10 cellular contexts compared by ENCODE assay signal in genomic region chr4:91064157-91064853, GRCh38.
DNase-seq lines count a peak whose midpoint lies in the region; ATAC-seq and TF ChIP-seq lines count a peak whose summit lies in the region.
"Had no signal": no experiment of that assay in that cellular context is flagged by ENCODE, and none has a peak within 500 bp of the region (broad histone marks: within the 10 kb centered on the region; RNA-seq: fewer than 3 reads in every experiment).

No MANE protein-coding gene starts in this region.

- TF ChIP-seq EP300 in SK-N-SH (IDR thresholded peaks at IDR 0.05; ENCODE audit: borderline replicate concordance in 1 of 2, low read depth in 1 of 2, low read length in 1 of 2) = peak in 1 of 2 experiments; percentile 98; a peak in 2 of 4 replicates

- no peaks in the 10 kb centered on the region for H4K20me1 ChIP-seq in SK-N-SH (ENCODE audit: insufficient read depth)

- no peaks in the 10 kb centered on the region for H3K9me3 Mint-ChIP-seq in activated naive CD8-positive, alpha-beta T cell treated with anti-CD3 and anti-CD28 coated beads, Interleukin-2, amount 50 U/mL, for 24 hours

- no peak overlapping the region for H3K4me3 Mint-ChIP-seq in activated naive CD8-positive, alpha-beta T cell treated with anti-CD3 and anti-CD28 coated beads, Interleukin-2, amount 50 U/mL, for 24 hours
- H3K4me3 Mint-ChIP-seq: CD4-positive, CD25-positive, alpha-beta regulatory T cell had no signal

- H3K27me3 Mint-ChIP-seq in activated naive CD8-positive, alpha-beta T cell treated with anti-CD3 and anti-CD28 coated beads, Interleukin-2, amount 50 U/mL, for 24 hours = no peaks in the 10 kb centered on the region
- H3K27me3 Mint-ChIP-seq: CD4-positive, CD25-positive, alpha-beta regulatory T cell had no signal

- WGBS in SK-N-SH (ENCODE audit: low lambda C conversion rate) = 45% methylated on average over 2 of the region's 2 CpGs

- no peak overlapping the region for H3K4me3 ChIP-seq in SK-N-SH (ENCODE audit: low read depth in 2 of 2, low read length in 1 of 2)
- H3K4me3 ChIP-seq: skin epidermis had no signal

- CTCF ChIA-PET in SK-N-SH (lab: Yijun Ruan, JAX) = interaction anchor here (0.6 to 0.7 kb wide), 2 partner anchors 21 to 49 kb away, joined by 3 read pairs; no protein-coding TSS in a partner anchor

- intact Hi-C loops in Right ventricle myocardium inferior (cut with DNase I) = no loop called here

- H3K36me3 ChIP-seq in SK-N-SH (replicated peaks in 1 of 2; ENCODE audit: control insufficient read depth in 1 of 2, insufficient read depth in 2 of 2, low read length in 1 of 2) = no peaks in the 10 kb centered on the region

- H3K36me3 Mint-ChIP-seq in activated naive CD8-positive, alpha-beta T cell treated with anti-CD3 and anti-CD28 coated beads, Interleukin-2, amount 50 U/mL, for 24 hours (ENCODE audit: low read depth) = no peaks in the 10 kb centered on the region
- H3K36me3 Mint-ChIP-seq: CD4-positive, CD25-positive, alpha-beta regulatory T cell had no signal

- H3K4me1 ChIP-seq in SK-N-SH (ENCODE audit: control insufficient read depth in 1 of 2, insufficient read depth in 2 of 2, low read depth in 1 of 2, low read length in 1 of 2) = peaks cover 0 to 12% of the 10 kb centered on the region in 2 experiments; a peak in 2 of 4 replicates

- no peaks in the 10 kb centered on the region for H3K27me3 ChIP-seq in SK-N-SH (ENCODE audit: insufficient read depth)

- H3K79me2 ChIP-seq in SK-N-SH (ENCODE audit: insufficient read depth) = no peaks in the 10 kb centered on the region

- no peaks in the 10 kb centered on the region for H3K4me1 Mint-ChIP-seq in activated naive CD8-positive, alpha-beta T cell treated with anti-CD3 and anti-CD28 coated beads, Interleukin-2, amount 50 U/mL, for 24 hours
- H3K4me1 Mint-ChIP-seq: CD4-positive, CD25-positive, alpha-beta regulatory T cell had no signal

- H2AFZ ChIP-seq in SK-N-SH (ENCODE audit: low read depth) = no peak overlapping the region

- no peak overlapping the region for H3K9ac ChIP-seq in SK-N-SH

- no peaks in the 10 kb centered on the region for H3F3A ChIP-seq in SK-N-SH (replicated peaks; ENCODE audit: insufficient read depth)

- H3K27ac ChIP-seq in SK-N-SH (ENCODE audit: low read depth in 2 of 2, low read length in 1 of 2) = peak overlapping the region in 1 of 2 experiments; percentile 79; a peak in 2 of 4 replicates
- H3K27ac ChIP-seq: skin epidermis had no signal

- no peaks in the 10 kb centered on the region for H3K9me3 ChIP-seq in SK-N-SH

- no peak for TF ChIP-seq CTCF in SK-N-SH (IDR thresholded peaks at IDR 0.05)

- H3K27ac Mint-ChIP-seq in activated naive CD8-positive, alpha-beta T cell treated with anti-CD3 and anti-CD28 coated beads, Interleukin-2, amount 50 U/mL, for 24 hours = no peak overlapping the region
- H3K27ac Mint-ChIP-seq: CD4-positive, CD25-positive, alpha-beta regulatory T cell had no signal

- TF ChIP-seq RAD21 in SK-N-SH (IDR thresholded peaks at IDR 0.05; ENCODE audit: low read length) = no peak; the same call in 1 of the 2 replicates

- DNase-seq in CMK (ENCODE audit: low read depth) = peak; percentile 56
- DNase-seq in NCI-H1105 (lab: John Stamatoyannopoulos, UW) = peak; percentile 74
- DNase-seq in SK-N-SH = peak; percentile 51
- peak; percentile 98 for DNase-seq in islet precursor cell
- DNase-seq in activated naive CD8-positive, alpha-beta T cell treated with anti-CD3 and anti-CD28 coated beads, Interleukin-2, amount 50 U/mL, for 24 hours = no peak
- no peak for DNase-seq in Right ventricle myocardium inferior (ENCODE audit: missing footprints)
- DNase-seq: CD4-positive, CD25-positive, alpha-beta regulatory T cell had no signal

- no peaks in the 10 kb centered on the region for H3K9me2 ChIP-seq in SK-N-SH

- POLR2A ChIA-PET in SK-N-SH (lab: Yijun Ruan, JAX) = no interaction called here

- ATAC-seq in HG02884 (IDR thresholded peaks at IDR 0.05; ENCODE audit: unreplicated experiment) (no peak), GM19395 (IDR thresholded peaks at IDR 0.05; ENCODE audit: unreplicated experiment) (no peak), Right ventricle myocardium inferior (no peak)
- no peak for ATAC-seq in activated naive CD8-positive, alpha-beta T cell treated with anti-CD3 and anti-CD28 coated beads, Interleukin-2, amount 50 U/mL, for 24 hours

- H3K4me2 ChIP-seq in SK-N-SH = no peak overlapping the region

TF ChIP-seq in SK-N-SH, 30 proteins besides CTCF, POLR2A, EP300 and RAD21 (continues in another document):
- peak; percentile 59; the same call in 1 of the 2 replicates for TF ChIP-seq POLR2AphosphoS5 (IDR thresholded peaks at IDR 0.05; ENCODE audit: low read depth, low read length)
- TF ChIP-seq NRF1 (IDR thresholded peaks at IDR 0.05; ENCODE audit: low read depth, low read length) = no peak
- TF ChIP-seq TCF12 (IDR thresholded peaks at IDR 0.05) = peak; percentile 71
- TF ChIP-seq FOXJ3 (CRISPR knock-in tag; IDR thresholded peaks at IDR 0.05) = peak; percentile 100
- no peak for TF ChIP-seq YY1 (IDR thresholded peaks at IDR 0.05; ENCODE audit: low read depth)
- TF ChIP-seq, protein P1, sequence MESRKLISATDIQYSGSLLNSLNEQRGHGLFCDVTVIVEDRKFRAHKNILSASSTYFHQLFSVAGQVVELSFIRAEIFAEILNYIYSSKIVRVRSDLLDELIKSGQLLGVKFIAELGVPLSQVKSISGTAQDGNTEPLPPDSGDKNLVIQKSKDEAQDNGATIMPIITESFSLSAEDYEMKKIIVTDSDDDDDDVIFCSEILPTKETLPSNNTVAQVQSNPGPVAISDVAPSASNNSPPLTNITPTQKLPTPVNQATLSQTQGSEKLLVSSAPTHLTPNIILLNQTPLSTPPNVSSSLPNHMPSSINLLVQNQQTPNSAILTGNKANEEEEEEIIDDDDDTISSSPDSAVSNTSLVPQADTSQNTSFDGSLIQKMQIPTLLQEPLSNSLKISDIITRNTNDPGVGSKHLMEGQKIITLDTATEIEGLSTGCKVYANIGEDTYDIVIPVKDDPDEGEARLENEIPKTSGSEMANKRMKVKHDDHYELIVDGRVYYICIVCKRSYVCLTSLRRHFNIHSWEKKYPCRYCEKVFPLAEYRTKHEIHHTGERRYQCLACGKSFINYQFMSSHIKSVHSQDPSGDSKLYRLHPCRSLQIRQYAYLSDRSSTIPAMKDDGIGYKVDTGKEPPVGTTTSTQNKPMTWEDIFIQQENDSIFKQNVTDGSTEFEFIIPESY (IDR thresholded peaks at IDR 0.05; ENCODE audit: borderline replicate concordance, low read depth) = no peak
- TF ChIP-seq RXRA (IDR thresholded peaks at IDR 0.05; ENCODE audit: borderline replicate concordance, low read depth) = no peak
- peak; percentile 95 for TF ChIP-seq CHD2 (IDR thresholded peaks at IDR 0.05; ENCODE audit: low read length, partially characterized antibody)
- TF ChIP-seq USF2 (IDR thresholded peaks at IDR 0.05; ENCODE audit: borderline replicate concordance, low read depth, low read length) = no peak
- TF ChIP-seq, protein P2, sequence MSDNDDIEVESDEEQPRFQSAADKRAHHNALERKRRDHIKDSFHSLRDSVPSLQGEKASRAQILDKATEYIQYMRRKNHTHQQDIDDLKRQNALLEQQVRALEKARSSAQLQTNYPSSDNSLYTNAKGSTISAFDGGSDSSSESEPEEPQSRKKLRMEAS (IDR thresholded peaks at IDR 0.05; ENCODE audit: low read depth) = no peak
- no peak for TF ChIP-seq SIN3A (IDR thresholded peaks at IDR 0.05; ENCODE audit: borderline replicate concordance, low read depth, low read length)
- peak; percentile 99 for TF ChIP-seq RCOR1 (IDR thresholded peaks at IDR 0.05; ENCODE audit: low read length)
- TF ChIP-seq USF1 (IDR thresholded peaks at IDR 0.05; ENCODE audit: borderline replicate concordance, low read depth) = no peak
- no peak for TF ChIP-seq FOSL2 (IDR thresholded peaks at IDR 0.05; ENCODE audit: borderline replicate concordance, low read depth)
- TF ChIP-seq TEAD4 (IDR thresholded peaks at IDR 0.05; ENCODE audit: borderline replicate concordance, insufficient read depth) = 0 out of 2 replicates have a peak, but pooled peaks have one; percentile 45
- peak; percentile 99 for TF ChIP-seq GATA2 (CRISPR knock-in tag; IDR thresholded peaks at IDR 0.05)
- no peak for TF ChIP-seq ELF1 (IDR thresholded peaks at IDR 0.05)

Comparison
In these comparisons a context has a peak if more than half of its experiments do, and no peak if none do; other contexts are left out.
1. DNase-seq: peak in CMK (single experiment), NCI-H1105 (single experiment), SK-N-SH (single experiment) and islet precursor cell (single experiment); none in activated naive CD8-positive, alpha-beta T cell treated with anti-CD3 and anti-CD28 coated beads, Interleukin-2, amount 50 U/mL, for 24 hours (single experiment) and Right ventricle myocardium inferior (single experiment).